Comparison of ENCODE assay signal across 8 cellular contexts in the genomic region with DNA sequence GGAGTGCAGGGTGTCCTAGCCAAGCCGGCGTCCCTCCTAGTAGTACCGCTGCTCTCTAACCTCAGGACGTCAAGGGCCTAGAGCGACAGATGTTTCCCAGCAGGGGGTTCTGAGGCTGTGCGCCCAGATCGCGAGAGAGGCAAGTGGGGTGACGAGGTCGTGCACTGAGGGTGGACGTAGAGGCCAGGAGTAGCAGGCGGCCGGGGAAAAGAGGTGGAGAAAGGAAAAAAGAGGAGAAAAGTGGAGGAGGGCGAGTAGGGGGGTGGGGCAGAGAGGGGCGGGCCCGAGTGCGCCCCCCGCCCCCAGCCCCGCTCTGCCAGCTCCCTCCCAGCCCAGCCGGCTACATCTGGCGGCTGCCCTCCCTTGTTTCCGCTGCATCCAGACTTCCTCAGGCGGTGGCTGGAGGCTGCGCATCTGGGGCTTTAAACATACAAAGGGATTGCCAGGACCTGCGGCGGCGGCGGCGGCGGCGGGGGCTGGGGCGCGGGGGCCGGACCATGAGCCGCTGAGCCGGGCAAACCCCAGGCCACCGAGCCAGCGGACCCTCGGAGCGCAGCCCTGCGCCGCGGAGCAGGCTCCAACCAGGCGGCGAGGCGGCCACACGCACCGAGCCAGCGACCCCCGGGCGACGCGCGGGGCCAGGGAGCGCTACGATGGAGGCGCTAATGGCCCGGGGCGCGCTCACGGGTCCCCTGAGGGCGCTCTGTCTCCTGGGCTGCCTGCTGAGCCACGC. TPM values are rescaled to one million over a fixed set of nuclear protein-coding genes. Genes with fewer than 3 reads are reported as not detected.
DNase-seq lines count a peak whose midpoint lies in the region; ATAC-seq lines count a peak whose summit lies in the region.

Gene MMP2, plus strand, starts transcription at position 372 of the 733 bp plus-strand sequence. Its CDS starts 282 bp downstream, at position 654.

- H3K4me3 ChIP-seq in HUES6 (ENCODE audit: low read depth, low read length) (peak within 1 kb of the TSS; percentile 88), iPS-15b (ENCODE audit: low read depth, low read length) (peak within 1 kb of the TSS; percentile 46), skeletal muscle tissue (ENCODE audit: low read length in 3 of 3) (peak within 1 kb of the TSS; percentile 56 to 73 (median 61))

- ATAC-seq in HG03457 (IDR thresholded peaks at IDR 0.05; ENCODE audit: unreplicated experiment) = no peak
- ATAC-seq in HG03439 (IDR thresholded peaks at IDR 0.05; ENCODE audit: unreplicated experiment) = no peak
- ATAC-seq in GM21825 (IDR thresholded peaks at IDR 0.05; ENCODE audit: unreplicated experiment) = no peak
- no peak for ATAC-seq in GM21367 (IDR thresholded peaks at IDR 0.05; ENCODE audit: unreplicated experiment)

- no peaks in the 10 kb centered on the region for H3K9me3 ChIP-seq in HUES6 (ENCODE audit: control insufficient read depth, insufficient read depth, low read depth, low read length)
- no peaks in the 10 kb centered on the region for H3K9me3 ChIP-seq in iPS-15b (ENCODE audit: control insufficient read depth, insufficient read depth, low read length)
- no peaks in the 10 kb centered on the region for H3K9me3 ChIP-seq in skeletal muscle tissue (ENCODE audit: control insufficient read depth in 3 of 3, low read length in 3 of 3)

- H3K27me3 ChIP-seq in HUES6 (ENCODE audit: control insufficient read depth, insufficient read depth, low read length) (peaks cover 72% of the 10 kb centered on the region), iPS-15b (ENCODE audit: control insufficient read depth, insufficient read depth, low read length) (peaks cover 81% of the 10 kb centered on the region), skeletal muscle tissue (ENCODE audit: control insufficient read depth in 3 of 3, insufficient read depth in 3 of 3, low read length in 3 of 3) (peaks cover 17 to 29% (median 21%) of the 10 kb centered on the region in 3 donors)

- H3K9ac ChIP-seq in HUES6 (ENCODE audit: low read length) (peak within 1 kb of the TSS; percentile 86), iPS-15b (ENCODE audit: low read depth, low read length) (no peak within 1 kb of the TSS), skeletal muscle tissue (ENCODE audit: low read depth in 1 of 3, low read length in 3 of 3) (peak within 1 kb of the TSS; percentile 59 to 70 (median 62))

- H3K36me3 ChIP-seq in HUES6 (ENCODE audit: control insufficient read depth, insufficient read depth, low read length) = peaks cover 18% of the 10 kb centered on the region
- H3K36me3 ChIP-seq in iPS-15b (ENCODE audit: control insufficient read depth, insufficient read depth, low read length) = no peaks in the 10 kb centered on the region
- H3K36me3 ChIP-seq in skeletal muscle tissue (ENCODE audit: control insufficient read depth in 3 of 3, insufficient read depth in 3 of 3, low read length in 3 of 3) = peaks cover 7 to 11% (median 9%) of the 10 kb centered on the region in 3 donors

- H3K4me1 ChIP-seq in HUES6 (ENCODE audit: control insufficient read depth, insufficient read depth, low read length) (peaks cover 49% of the 10 kb centered on the region), iPS-15b (ENCODE audit: control insufficient read depth, insufficient read depth, low read length) (peaks cover 21% of the 10 kb centered on the region), skeletal muscle tissue (ENCODE audit: control insufficient read depth in 3 of 3, insufficient read depth in 3 of 3, low read length in 3 of 3) (peaks cover 27 to 37% (median 30%) of the 10 kb centered on the region in 3 donors)

- DNase-seq in astrocyte of the hippocampus (ENCODE audit: low read depth, low spot score) = peak; percentile 83

- H3K27ac ChIP-seq in HUES6 (ENCODE audit: low read depth, low read length) (peak within 1 kb of the TSS; percentile 61; the same call in 1 of the 2 replicates), skeletal muscle tissue (ENCODE audit: low read depth, low read length) (peak within 1 kb of the TSS; percentile 82)

RNA-seq across cellular contexts. Expression of gene MMP2, which starts in this region (rescaled TPM):
- 194 TPM for total RNA-seq in skeletal muscle tissue
